In the genomic region with DNA sequence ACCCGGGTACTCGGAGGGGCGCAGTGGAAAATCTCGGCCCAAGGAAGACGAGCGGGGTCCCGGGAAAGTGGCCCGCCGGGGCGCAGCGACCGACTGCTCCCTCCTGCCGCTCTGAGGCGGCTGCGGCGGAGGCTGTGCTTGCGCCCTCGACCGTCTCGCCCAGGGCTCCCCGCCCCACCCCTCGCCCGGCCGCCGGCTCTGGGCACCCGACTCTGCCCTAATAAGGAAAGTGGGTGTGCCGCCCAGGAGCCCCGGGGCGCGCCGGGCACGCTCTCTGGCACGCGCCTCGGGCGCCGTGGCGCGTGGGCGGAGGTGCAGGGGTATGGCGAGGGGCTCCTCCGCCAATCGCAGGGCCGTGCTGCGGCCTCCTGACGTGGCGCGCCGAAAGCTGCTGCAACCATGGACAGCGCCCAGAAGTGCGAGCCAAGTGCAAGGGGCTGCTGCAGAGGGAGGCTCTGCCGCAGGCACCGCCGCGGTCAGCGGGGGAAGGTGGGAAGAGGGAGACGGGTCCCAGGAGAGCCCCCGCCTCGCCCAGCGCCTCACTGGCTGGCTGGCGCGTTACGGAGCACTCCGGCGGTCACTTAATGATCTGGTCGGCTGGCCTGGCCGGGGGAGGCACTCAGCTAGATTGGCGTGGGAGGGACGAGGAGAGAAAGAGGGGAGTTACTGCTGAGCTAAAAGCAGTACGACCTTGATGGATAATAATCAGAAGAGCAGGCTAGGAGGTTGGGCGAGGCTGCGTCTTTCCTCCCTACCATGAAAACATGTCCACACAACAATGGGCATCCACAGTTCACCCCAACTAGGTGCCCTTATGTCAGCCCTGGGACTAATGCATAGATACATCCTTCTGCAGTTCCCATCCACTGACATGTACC, we compare ENCODE assay signal across 7 cellular contexts. TPM values are rescaled to one million over a fixed set of nuclear protein-coding genes. Genes with fewer than 3 reads are reported as not detected.
DNase-seq lines count a peak whose midpoint lies in the region; ATAC-seq and TF ChIP-seq lines count a peak whose summit lies in the region.

A gene with protein sequence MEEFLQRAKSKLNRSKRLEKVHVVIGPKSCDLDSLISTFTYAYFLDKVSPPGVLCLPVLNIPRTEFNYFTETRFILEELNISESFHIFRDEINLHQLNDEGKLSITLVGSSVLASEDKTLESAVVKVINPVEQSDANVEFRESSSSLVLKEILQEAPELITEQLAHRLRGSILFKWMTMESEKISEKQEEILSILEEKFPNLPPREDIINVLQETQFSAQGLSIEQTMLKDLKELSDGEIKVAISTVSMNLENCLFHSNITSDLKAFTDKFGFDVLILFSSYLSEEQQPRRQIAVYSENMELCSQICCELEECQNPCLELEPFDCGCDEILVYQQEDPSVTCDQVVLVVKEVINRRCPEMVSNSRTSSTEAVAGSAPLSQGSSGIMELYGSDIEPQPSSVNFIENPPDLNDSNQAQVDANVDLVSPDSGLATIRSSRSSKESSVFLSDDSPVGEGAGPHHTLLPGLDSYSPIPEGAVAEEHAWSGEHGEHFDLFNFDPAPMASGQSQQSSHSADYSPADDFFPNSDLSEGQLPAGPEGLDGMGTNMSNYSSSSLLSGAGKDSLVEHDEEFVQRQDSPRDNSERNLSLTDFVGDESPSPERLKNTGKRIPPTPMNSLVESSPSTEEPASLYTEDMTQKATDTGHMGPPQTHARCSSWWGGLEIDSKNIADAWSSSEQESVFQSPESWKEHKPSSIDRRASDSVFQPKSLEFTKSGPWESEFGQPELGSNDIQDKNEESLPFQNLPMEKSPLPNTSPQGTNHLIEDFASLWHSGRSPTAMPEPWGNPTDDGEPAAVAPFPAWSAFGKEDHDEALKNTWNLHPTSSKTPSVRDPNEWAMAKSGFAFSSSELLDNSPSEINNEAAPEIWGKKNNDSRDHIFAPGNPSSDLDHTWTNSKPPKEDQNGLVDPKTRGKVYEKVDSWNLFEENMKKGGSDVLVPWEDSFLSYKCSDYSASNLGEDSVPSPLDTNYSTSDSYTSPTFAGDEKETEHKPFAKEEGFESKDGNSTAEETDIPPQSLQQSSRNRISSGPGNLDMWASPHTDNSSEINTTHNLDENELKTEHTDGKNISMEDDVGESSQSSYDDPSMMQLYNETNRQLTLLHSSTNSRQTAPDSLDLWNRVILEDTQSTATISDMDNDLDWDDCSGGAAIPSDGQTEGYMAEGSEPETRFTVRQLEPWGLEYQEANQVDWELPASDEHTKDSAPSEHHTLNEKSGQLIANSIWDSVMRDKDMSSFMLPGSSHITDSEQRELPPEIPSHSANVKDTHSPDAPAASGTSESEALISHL (N-terminal part only) (minus strand): TSS at position 131 of the 878 bp plus-strand sequence. CDS start 151 bp downstream, outside the sequence.

- H3K9me3 Mint-ChIP-seq in mesothelial cell of epicardium = no peaks in the 10 kb centered on the region

- H3K9me3 ChIP-seq in thoracic aorta = no peaks in the 10 kb centered on the region

- ATAC-seq in GM18498 (IDR thresholded peaks at IDR 0.05; ENCODE audit: unreplicated experiment) (peak; percentile 69), esophagus mucosa (peak; percentile 80), thoracic aorta (ENCODE audit: insufficient number of reproducible peaks, low FRiP score, low read depth) (peak; percentile 65)

- H3K4me1 Mint-ChIP-seq in mesothelial cell of epicardium = peaks cover 13% of the 10 kb centered on the region

- peak within 1 kb of the TSS; percentile 88 for H3K4me3 ChIP-seq in thoracic aorta

- H3K27ac ChIP-seq in thoracic aorta = peak within 1 kb of the TSS; percentile 88 to 91

- peak within 1 kb of the TSS; percentile 69 for H3K4me3 Mint-ChIP-seq in mesothelial cell of epicardium

- H3K27me3 ChIP-seq in thoracic aorta (replicated peaks; ENCODE audit: insufficient read depth) = no peaks in the 10 kb centered on the region

- H3K27me3 Mint-ChIP-seq in mesothelial cell of epicardium (ENCODE audit: low read depth) = peaks cover 97% of the 10 kb centered on the region

- H3K4me1 ChIP-seq in thoracic aorta (ENCODE audit: control insufficient read depth in 1 of 2, low read depth in 2 of 2) = peaks cover 0 to 21% of the 10 kb centered on the region in 2 donors

- no peaks in the 10 kb centered on the region for H3K36me3 ChIP-seq in thoracic aorta

- no peak for TF ChIP-seq CTCF in mesothelial cell of epicardium (IDR thresholded peaks at IDR 0.05; ENCODE audit: unreplicated experiment)
- no peak for TF ChIP-seq CTCF in thoracic aorta (IDR thresholded peaks at IDR 0.05)

- DNase-seq in LHCN-M2 (ENCODE audit: low read depth) (peak; percentile 94), SW480 (ENCODE audit: low spot score) (peak; percentile 87), mesothelial cell of epicardium (ENCODE audit: low spot score in 2 of 2, unreplicated experiment in 2 of 2) (peak; percentile 78 to 91), thoracic aorta (ENCODE audit: low spot score) (peak; percentile 51), GM19240 (ENCODE audit: insufficient read length, low spot score) (no peak)

- H3K27ac Mint-ChIP-seq in mesothelial cell of epicardium = no peak within 1 kb of the TSS

- no peaks in the 10 kb centered on the region for H3K36me3 Mint-ChIP-seq in mesothelial cell of epicardium

RNA-seq across cellular contexts. Expression of the gene that starts here (rescaled TPM):
- total RNA-seq in LHCN-M2 (2014; rRNA removed) = 68.5 and 88.1 TPM in 2 replicates
- polyA plus RNA-seq in LHCN-M2 (2012) = 57.7 TPM
- 4.9 TPM for total RNA-seq in esophagus mucosa
- 3.1 to 3.5 TPM (median 3.4 TPM) in 3 replicates for total RNA-seq in mesothelial cell of epicardium
- 100 to 1,000 TPM; 360 to 420 TPM for total RNA-seq in thoracic aorta

Comparison
In these comparisons a context has a peak if more than half of its experiments do, and no peak if none do; other contexts are left out.
1. RNA of the gene that starts here (total RNA-seq): 360 to 420 TPM in thoracic aorta and 68.5 to 88.1 TPM in LHCN-M2; 4.9 TPM in esophagus mucosa (single experiment) and 3.1 to 3.5 TPM in mesothelial cell of epicardium; every median in the first group is over 10 times any median in the second.
2. Peak in every context shown above with its lines, with median percentiles within 50 percentile points of each other: ATAC-seq.